1 cellular context compared by ENCODE assay signal in genomic region chr22:44028091-44028490, GRCh38.
TF ChIP-seq lines count a peak whose summit lies in the region.

No MANE protein-coding gene starts in this region.

TF ChIP-seq in HepG2, 621 proteins besides CTCF, POLR2A, EP300 and RAD21 (continued from another document):
- TF ChIP-seq, protein P1, sequence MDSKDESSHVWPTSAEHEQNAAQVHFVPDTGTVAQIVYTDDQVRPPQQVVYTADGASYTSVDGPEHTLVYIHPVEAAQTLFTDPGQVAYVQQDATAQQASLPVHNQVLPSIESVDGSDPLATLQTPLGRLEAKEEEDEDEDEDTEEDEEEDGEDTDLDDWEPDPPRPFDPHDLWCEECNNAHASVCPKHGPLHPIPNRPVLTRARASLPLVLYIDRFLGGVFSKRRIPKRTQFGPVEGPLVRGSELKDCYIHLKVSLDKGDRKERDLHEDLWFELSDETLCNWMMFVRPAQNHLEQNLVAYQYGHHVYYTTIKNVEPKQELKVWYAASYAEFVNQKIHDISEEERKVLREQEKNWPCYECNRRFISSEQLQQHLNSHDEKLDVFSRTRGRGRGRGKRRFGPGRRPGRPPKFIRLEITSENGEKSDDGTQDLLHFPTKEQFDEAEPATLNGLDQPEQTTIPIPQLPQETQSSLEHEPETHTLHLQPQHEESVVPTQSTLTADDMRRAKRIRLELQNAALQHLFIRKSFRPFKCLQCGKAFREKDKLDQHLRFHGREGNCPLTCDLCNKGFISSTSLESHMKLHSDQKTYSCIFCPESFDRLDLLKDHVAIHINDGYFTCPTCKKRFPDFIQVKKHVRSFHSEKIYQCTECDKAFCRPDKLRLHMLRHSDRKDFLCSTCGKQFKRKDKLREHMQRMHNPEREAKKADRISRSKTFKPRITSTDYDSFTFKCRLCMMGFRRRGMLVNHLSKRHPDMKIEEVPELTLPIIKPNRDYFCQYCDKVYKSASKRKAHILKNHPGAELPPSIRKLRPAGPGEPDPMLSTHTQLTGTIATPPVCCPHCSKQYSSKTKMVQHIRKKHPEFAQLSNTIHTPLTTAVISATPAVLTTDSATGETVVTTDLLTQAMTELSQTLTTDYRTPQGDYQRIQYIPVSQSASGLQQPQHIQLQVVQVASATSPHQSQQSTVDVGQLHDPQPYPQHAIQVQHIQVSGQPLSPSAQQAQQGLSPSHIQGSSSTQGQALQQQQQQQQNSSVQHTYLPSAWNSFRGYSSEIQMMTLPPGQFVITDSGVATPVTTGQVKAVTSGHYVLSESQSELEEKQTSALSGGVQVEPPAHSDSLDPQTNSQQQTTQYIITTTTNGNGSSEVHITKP (CRISPR knock-in tag; IDR thresholded peaks at IDR 0.05; ENCODE audit: low read depth), result no peak
- TF ChIP-seq ZNF800 (CRISPR knock-in tag; IDR thresholded peaks at IDR 0.05), result no peak
- no peak for TF ChIP-seq MAFG (CRISPR knock-in tag; IDR thresholded peaks at IDR 0.05)
- no peak for TF ChIP-seq ZNF335 (CRISPR knock-in tag; IDR thresholded peaks at IDR 0.05)
- no peak for TF ChIP-seq ZNF468 (CRISPR knock-in tag; IDR thresholded peaks at IDR 0.05)
- no peak for TF ChIP-seq POLR2AphosphoS5 (IDR thresholded peaks at IDR 0.05; ENCODE audit: low read depth, low read length)
- TF ChIP-seq ZNF484 (CRISPR knock-in tag; IDR thresholded peaks at IDR 0.05; ENCODE audit: borderline replicate concordance, low read depth), result no peak
- no peak for TF ChIP-seq TP53 (CRISPR knock-in tag; conservative IDR thresholded peaks at IDR 0.05)
- TF ChIP-seq ZNF276 (CRISPR knock-in tag; IDR thresholded peaks at IDR 0.05; ENCODE audit: low read depth), result no peak
- no peak for TF ChIP-seq AGO2 (optimal IDR thresholded peaks at IDR 0.05; ENCODE audit: low read depth, low read length)
- no peak for TF ChIP-seq SUZ12 (IDR thresholded peaks at IDR 0.05; ENCODE audit: low read depth, low read length)
- TF ChIP-seq, protein P2, sequence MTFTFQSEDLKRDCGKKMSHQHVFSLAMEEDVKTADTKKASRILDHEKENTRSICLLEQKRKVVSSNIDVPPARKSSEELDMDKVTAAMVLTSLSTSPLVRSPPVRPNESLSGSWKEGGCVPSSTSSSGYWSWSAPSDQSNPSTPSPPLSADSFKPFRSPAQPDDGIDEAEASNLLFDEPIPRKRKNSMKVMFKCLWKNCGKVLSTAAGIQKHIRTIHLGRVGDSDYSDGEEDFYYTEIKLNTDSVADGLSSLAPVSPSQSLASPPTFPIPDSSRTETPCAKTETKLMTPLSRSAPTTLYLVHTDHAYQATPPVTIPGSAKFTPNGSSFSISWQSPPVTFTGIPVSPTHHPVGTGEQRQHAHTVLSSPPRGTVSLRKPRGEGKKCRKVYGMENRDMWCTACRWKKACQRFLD (CRISPR knock-in tag; IDR thresholded peaks at IDR 0.05; ENCODE audit: borderline replicate concordance), result no peak
- no peak for TF ChIP-seq ZNF75D (CRISPR knock-in tag; IDR thresholded peaks at IDR 0.05; ENCODE audit: borderline replicate concordance)
- no peak for TF ChIP-seq ZNF737 (CRISPR knock-in tag; IDR thresholded peaks at IDR 0.05; ENCODE audit: borderline replicate concordance)
- TF ChIP-seq RFXANK (CRISPR knock-in tag; IDR thresholded peaks at IDR 0.05), result no peak
- no peak for TF ChIP-seq NBN (conservative IDR thresholded peaks at IDR 0.05)
- TF ChIP-seq RBM22 (optimal IDR thresholded peaks at IDR 0.05; ENCODE audit: low read length), result no peak
- TF ChIP-seq HBP1 (CRISPR knock-in tag; IDR thresholded peaks at IDR 0.05; ENCODE audit: low read depth), result no peak
